Comparison of ENCODE assay signal across 17 cellular contexts in the genomic region with DNA sequence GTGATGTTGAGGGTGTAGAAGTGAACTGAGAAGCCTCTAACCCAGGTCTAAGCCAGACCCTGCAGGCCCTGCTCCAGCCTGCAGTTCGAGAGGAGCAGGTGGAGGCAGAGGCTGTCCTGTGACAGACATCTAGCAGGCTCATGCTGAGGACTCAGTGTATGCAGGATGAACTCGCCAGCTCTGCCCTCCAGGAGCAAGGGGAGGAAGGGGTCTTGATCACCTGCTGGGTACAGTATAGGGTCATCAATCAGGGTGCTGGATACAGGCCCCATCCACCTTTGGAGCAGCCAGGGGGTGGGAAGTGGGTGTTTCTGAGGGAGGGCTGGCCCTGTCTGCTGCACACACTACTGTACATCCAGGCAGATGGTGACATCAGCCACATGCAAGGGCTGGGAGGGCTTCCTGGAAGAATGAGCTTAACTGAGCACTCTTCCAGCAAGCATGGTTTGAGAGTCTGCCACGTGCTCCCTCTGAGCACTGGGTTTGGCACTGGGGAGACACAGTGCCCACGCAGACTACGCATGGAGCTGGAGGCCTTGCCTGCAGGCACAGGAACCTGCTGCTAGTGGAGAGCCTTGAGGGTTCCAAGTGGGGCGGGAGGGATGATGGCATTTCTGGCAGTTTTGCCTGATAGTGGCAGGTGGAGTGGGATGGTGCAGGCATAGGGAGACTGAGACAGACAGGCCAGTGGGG. TPM values are rescaled to one million over a fixed set of nuclear protein-coding genes. Genes with fewer than 3 reads are reported as not detected.
"Had no signal": no experiment of that assay in that cellular context is flagged by ENCODE, and none has a peak within 500 bp of the region (broad histone marks: within the 10 kb centered on the region; RNA-seq: fewer than 3 reads in every experiment).

No MANE protein-coding gene starts in this region.

- H3K36me3 Mint-ChIP-seq: natural killer cell had no signal

- H3K27ac ChIP-seq: ascending aorta, prostate gland, spleen, upper lobe of left lung had no signal

- H3K4me1 ChIP-seq: prostate gland had no signal

- H3K9me3 ChIP-seq: ascending aorta, prostate gland, spleen, upper lobe of left lung had no signal

- H3K27ac Mint-ChIP-seq: activated naive CD4-positive, alpha-beta T cell treated with anti-CD3 and anti-CD28 coated beads for 36 hours; activated naive CD8-positive, alpha-beta T cell treated with anti-CD3 and anti-CD28 coated beads, Interleukin-2, amount 50 U/mL, for 24 hours; activated T-helper 17 cell treated with anti-CD3 and anti-CD28 coated beads, Interleukin-2, amount 50 U/mL, for 72 hours; natural killer cell; stimulated activated naive CD8-positive, alpha-beta T cell treated with anti-CD3 and anti-CD28 coated beads, Interleukin-15, Interleukin-2, amounts not matched to agents 100 ng/mL and 50 ng/mL, for 24 hours had no signal

- H3K27me3 ChIP-seq: ascending aorta, dorsolateral prefrontal cortex had no signal

- H3K4me3 ChIP-seq: ascending aorta, dorsolateral prefrontal cortex, prostate gland, spleen, upper lobe of left lung had no signal

- H3K36me3 ChIP-seq: ascending aorta, prostate gland, spleen, upper lobe of left lung had no signal

- DNase-seq: activated CD4-positive, CD25-positive, alpha-beta regulatory T cell treated with anti-CD3 and anti-CD28 coated beads, Interleukin-2, amount 50 U/mL, for 72 hours; activated naive CD4-positive, alpha-beta T cell treated with anti-CD3 and anti-CD28 coated beads for 36 hours; activated naive CD8-positive, alpha-beta T cell treated with anti-CD3 and anti-CD28 coated beads, Interleukin-2, amount 50 U/mL, for 24 hours; activated T-cell treated with anti-CD3 and anti-CD28 coated beads for 4 hours; mesenchymal stem cell; natural killer cell; spleen; T-helper 1 cell; upper lobe of left lung had no signal

- ATAC-seq: activated naive CD8-positive, alpha-beta T cell treated with anti-CD3 and anti-CD28 coated beads, Interleukin-2, amount 50 U/mL, for 24 hours; activated T-helper 17 cell treated with anti-CD3 and anti-CD28 coated beads, Interleukin-2, amount 50 U/mL, for 72 hours; esophagus mucosa; natural killer cell; sciatic nerve had no signal

- H3K4me3 Mint-ChIP-seq: activated naive CD4-positive, alpha-beta T cell treated with anti-CD3 and anti-CD28 coated beads for 36 hours; activated naive CD8-positive, alpha-beta T cell treated with anti-CD3 and anti-CD28 coated beads, Interleukin-2, amount 50 U/mL, for 24 hours; activated T-helper 17 cell treated with anti-CD3 and anti-CD28 coated beads, Interleukin-2, amount 50 U/mL, for 72 hours; natural killer cell; stimulated activated naive CD8-positive, alpha-beta T cell treated with anti-CD3 and anti-CD28 coated beads, Interleukin-15, Interleukin-2, amounts not matched to agents 100 ng/mL and 50 ng/mL, for 24 hours had no signal

- H3K9me3 Mint-ChIP-seq: activated naive CD4-positive, alpha-beta T cell treated with anti-CD3 and anti-CD28 coated beads for 36 hours; activated naive CD8-positive, alpha-beta T cell treated with anti-CD3 and anti-CD28 coated beads, Interleukin-2, amount 50 U/mL, for 24 hours; activated T-helper 17 cell treated with anti-CD3 and anti-CD28 coated beads, Interleukin-2, amount 50 U/mL, for 72 hours; natural killer cell; stimulated activated naive CD8-positive, alpha-beta T cell treated with anti-CD3 and anti-CD28 coated beads, Interleukin-15, Interleukin-2, amounts not matched to agents 100 ng/mL and 50 ng/mL, for 24 hours had no signal

- H3K4me1 Mint-ChIP-seq: activated T-helper 17 cell treated with anti-CD3 and anti-CD28 coated beads, Interleukin-2, amount 50 U/mL, for 72 hours had no signal

RNA-seq across cellular contexts. Expression of gene FREY1, which starts 12.4 kb away (rescaled TPM):
- total RNA-seq: ascending aorta, kidney epithelial cell, sciatic nerve had no signal

RNA-seq across cellular contexts. Expression of gene LARGE2, which starts 27.8 kb away (rescaled TPM):
- total RNA-seq: ascending aorta had no signal
